ENCODE assay signal across 8 cellular contexts in the genomic region with DNA sequence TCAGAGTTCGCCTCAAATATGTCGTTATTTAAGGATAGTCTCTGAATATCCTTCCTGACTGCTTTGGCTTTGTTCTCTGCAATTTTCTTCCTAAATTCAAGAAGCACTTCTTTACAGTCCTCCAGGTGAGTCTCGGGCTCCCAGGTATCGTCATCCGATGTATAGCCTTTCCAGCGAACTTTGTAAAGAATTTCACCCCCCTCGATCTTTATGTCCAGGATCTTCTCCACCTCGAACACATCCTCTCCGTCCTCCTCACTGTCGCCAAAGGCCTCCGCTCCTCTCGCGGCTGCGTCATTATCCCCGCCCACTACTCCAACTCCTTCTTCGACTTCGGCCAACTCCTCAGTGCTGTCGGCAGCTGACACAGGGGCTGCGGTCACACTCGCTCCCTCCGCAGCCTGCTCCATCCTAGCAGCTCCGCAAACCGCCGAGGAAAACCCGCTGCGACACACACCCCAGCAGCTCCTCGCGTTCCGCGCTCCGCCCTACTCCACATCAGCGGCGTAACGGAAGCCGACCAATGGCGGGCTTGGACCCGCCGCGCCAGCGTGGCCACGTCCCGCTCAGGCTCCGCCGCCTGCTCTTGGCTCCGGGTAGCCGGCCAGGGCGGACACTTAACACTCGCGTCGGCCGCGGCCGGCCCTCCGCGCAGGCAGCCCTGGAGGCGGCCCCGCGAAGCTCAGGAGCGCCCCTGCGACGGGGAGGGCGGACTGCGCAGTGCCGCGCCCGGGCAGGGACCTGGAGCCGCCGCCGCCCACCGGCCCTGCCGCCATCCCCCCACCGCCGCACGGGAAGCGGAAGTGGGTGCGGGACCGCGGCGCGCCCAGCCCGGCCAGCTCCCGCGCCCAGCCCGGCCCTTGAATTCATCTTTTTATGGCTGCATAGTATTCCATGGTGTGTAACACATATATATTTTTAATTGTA. TPM values are rescaled to one million over a fixed set of nuclear protein-coding genes. Genes with fewer than 3 reads are reported as not detected.
DNase-seq lines count a peak whose midpoint lies in the region; ATAC-seq lines count a peak whose summit lies in the region.

No MANE protein-coding gene starts in this region.

- peak; percentile 83 to 84 for ATAC-seq in left cardiac atrium
- peak; percentile 68 for ATAC-seq in sciatic nerve
- no peak for ATAC-seq in GM19023 (IDR thresholded peaks at IDR 0.05; ENCODE audit: unreplicated experiment)
- no peak for ATAC-seq in HG02981 (IDR thresholded peaks at IDR 0.05; ENCODE audit: unreplicated experiment)

- intact Hi-C loops in left cardiac atrium (cut with DNase I): no loop called here
- intact Hi-C loops in sciatic nerve (cut with DNase I): no loop called here

- DNase-seq in activated gamma-delta T cell treated with Interleukin-2 at 50 U/mL for 16 hours (peak; percentile 21), activated gamma-delta T cell (lab: John Stamatoyannopoulos, UW) (no peak), left cardiac atrium (peak; percentile 44), sciatic nerve (ENCODE audit: low spot score) (no peak), NCI-H2107 (lab: John Stamatoyannopoulos, UW) (no peak)
- DNase-seq in activated naive CD4-positive, alpha-beta T cell treated with Interleukin-2 at 50 U/mL for 16 hours: peak; percentile 35

RNA-seq across cellular contexts. Expression of gene CD163L1, which starts 4.1 kb away (rescaled TPM):
- 10 to 100 TPM in 1 of 2 donors, 1 to 10 TPM in 1; 6.2 to 10.5 TPM for total RNA-seq in left cardiac atrium
- 12.0 TPM for total RNA-seq in sciatic nerve

Comparison
In these comparisons a context has a peak if more than half of its experiments do, and no peak if none do; other contexts are left out.
1. DNase-seq: peak in activated gamma-delta T cell treated with Interleukin-2 at 50 U/mL for 16 hours (single experiment), activated naive CD4-positive, alpha-beta T cell treated with Interleukin-2 at 50 U/mL for 16 hours (single experiment) and left cardiac atrium (single experiment); none in activated gamma-delta T cell (single experiment), sciatic nerve (single experiment) and NCI-H2107 (single experiment).
2. ATAC-seq: peak in left cardiac atrium (2 of 2) and sciatic nerve (single experiment); none in GM19023 (single experiment) and HG02981 (single experiment).